ENCODE assay signal across 17 cellular contexts in genomic region chr21:31284797-31285397, GRCh38. TPM values are rescaled to one million over a fixed set of nuclear protein-coding genes. Genes with fewer than 3 reads are reported as not detected.
DNase-seq lines count a peak whose midpoint lies in the region; FAIRE-seq and TF ChIP-seq lines count a peak whose summit lies in the region.
"Had no signal": no experiment of that assay in that cellular context is flagged by ENCODE, and none has a peak within 500 bp of the region (broad histone marks: within the 10 kb centered on the region; RNA-seq: fewer than 3 reads in every experiment).

No MANE protein-coding gene starts in this region.

- H3K4me1 ChIP-seq in BLaER1: peaks cover 23% of the 10 kb centered on the region
- peaks cover 6% of the 10 kb centered on the region for H3K4me1 ChIP-seq in H9 (ENCODE audit: insufficient read depth, low read length)
- peaks cover 26% of the 10 kb centered on the region for H3K4me1 ChIP-seq in astrocyte (ENCODE audit: insufficient read depth, low read length)
- H3K4me1 ChIP-seq: parathyroid adenoma, Peyer's patch had no signal

- WGBS in H9 (ENCODE audit: extremely low coverage, insufficient read length, low lambda C conversion rate): no CpG with 5 or more reads among the region's 5 CpGs

- CTCF ChIA-PET in activated naive CD4-positive, alpha-beta T cell treated with anti-CD3 and anti-CD28 coated beads, Interleukin-2, amount 10 ng/mL, durations not matched to agents 7 days and 5 days (lab: Charles Lee): no interaction called here

- no peak overlapping the region for H3T11ph ChIP-seq in H9 (ENCODE audit: low read length)

- no peaks in the 10 kb centered on the region for H3K79me1 ChIP-seq in H9 (ENCODE audit: insufficient read depth, low read depth, low read length, poor library complexity, severe bottlenecking)

- H3K56ac ChIP-seq in H9 (ENCODE audit: insufficient read length, low read depth, low read length): no peak overlapping the region

- FAIRE-seq in astrocyte (lab: Jason Lieb, UNC): no peak

- H4K8ac ChIP-seq in H9 (replicated peaks; ENCODE audit: insufficient read length, low read depth, low read length): no peak overlapping the region

- no peak overlapping the region for H4K91ac ChIP-seq in H9 (ENCODE audit: insufficient read length, low read depth, low read length)

- no peak overlapping the region for H4K5ac ChIP-seq in H9 (ENCODE audit: insufficient read length, low read depth, low read length)

- H3K4me2 ChIP-seq in BLaER1 (peak overlapping the region; percentile 68), H9 (ENCODE audit: insufficient read depth, insufficient read length, low read length) (no peak overlapping the region), astrocyte (ENCODE audit: low read length) (peak overlapping the region; percentile 30)

- H3K79me2 ChIP-seq in H9 (ENCODE audit: insufficient read depth, low read length) (no peaks in the 10 kb centered on the region), astrocyte (ENCODE audit: insufficient read depth, low read length) (no peaks in the 10 kb centered on the region)
- H3K79me2 ChIP-seq: parathyroid adenoma had no signal

- H3K4me3 ChIP-seq in BLaER1 (no peak overlapping the region), astrocyte (ENCODE audit: insufficient read depth, low read depth, low read length) (no peak overlapping the region)
- H3K4me3 ChIP-seq: heart left ventricle, Peyer's patch had no signal

- H2BK5ac ChIP-seq in H9 (ENCODE audit: insufficient read length, low read length): no peak overlapping the region

- no peak overlapping the region for H2BK12ac ChIP-seq in H9 (ENCODE audit: insufficient read length, low read depth, low read length)

- H3K27ac ChIP-seq in BLaER1 (0 out of 2 replicates have a peak overlapping the region, but pooled peaks have one; percentile 3), H9 (ENCODE audit: insufficient read length, low read depth, low read length) (no peak overlapping the region), astrocyte (ENCODE audit: low read depth, low read length) (no peak overlapping the region)
- H3K27ac ChIP-seq: heart left ventricle, parathyroid adenoma, Peyer's patch had no signal

- H3K9me3 ChIP-seq in BLaER1: peaks cover 13% of the 10 kb centered on the region
- H3K9me3 ChIP-seq in H9 (ENCODE audit: control insufficient read depth, low read depth, low read length): no peaks in the 10 kb centered on the region
- H3K9me3 ChIP-seq in astrocyte (ENCODE audit: insufficient read depth, low read depth, low read length): no peaks in the 10 kb centered on the region
- H3K9me3 ChIP-seq: Peyer's patch had no signal

- peaks cover 16 to 19% of the 10 kb centered on the region in 2 experiments for H3K4me1 Mint-ChIP-seq in H9
- peaks cover 29% of the 10 kb centered on the region for H3K4me1 Mint-ChIP-seq in astrocyte (ENCODE audit: low read depth, unreplicated experiment)
- peaks cover 9% of the 10 kb centered on the region for H3K4me1 Mint-ChIP-seq in glutamatergic neuron (ENCODE audit: low read depth, unreplicated experiment)
- H3K4me1 Mint-ChIP-seq in activated naive CD4-positive, alpha-beta T cell treated with anti-CD3 and anti-CD28 coated beads, Interleukin-2, amount 10 ng/mL, durations not matched to agents 7 days and 5 days: peaks cover 28% of the 10 kb centered on the region

- H2AK5ac ChIP-seq in H9 (ENCODE audit: insufficient read length, low read length): no peak overlapping the region

- H2AFZ ChIP-seq in H9 (ENCODE audit: low read length) (no peak overlapping the region), astrocyte (ENCODE audit: low read depth, low read length) (no peak overlapping the region)
- H2AFZ ChIP-seq: parathyroid adenoma had no signal

- no peak for DNase-seq in H9
- peak; percentile 39 for DNase-seq in astrocyte (ENCODE audit: low read depth)
- DNase-seq in islet precursor cell: peak; percentile 67
- DNase-seq in glutamatergic neuron: no peak
- DNase-seq in NOMO-1 treated with DMSO at 0.1 percent for 48 hours (lab: John Stamatoyannopoulos, UW; ENCODE audit: unreplicated experiment): no peak
- DNase-seq in activated naive CD4-positive, alpha-beta T cell treated with anti-CD3 and anti-CD28 coated beads, Interleukin-2, amount 10 ng/mL, durations not matched to agents 7 days and 5 days: no peak
- no peak for DNase-seq in Ammon's horn (ENCODE audit: low spot score)
- DNase-seq: activated naive CD8-positive, alpha-beta T cell treated with anti-CD3 and anti-CD28 coated beads, Interleukin-2, amount 10 ng/mL, durations not matched to agents 7 days and 5 days; cortex of kidney; NCI-H446 treated with DMSO at 0.1 percent for 48 hours; Peyer's patch; stimulated activated CD4-positive, alpha-beta T cell treated with anti-CD3 and anti-CD28 coated beads, Interleukin-2, amount 100 ng/mL, for 24 hours had no signal

- no peak overlapping the region for H3K23ac ChIP-seq in H9 (ENCODE audit: insufficient read length, low read depth, low read length)

- H4K20me1 ChIP-seq in BLaER1 (no peaks in the 10 kb centered on the region), H9 (ENCODE audit: control insufficient read depth, insufficient read depth, insufficient read length) (no peaks in the 10 kb centered on the region), astrocyte (ENCODE audit: insufficient read depth, low read length) (no peaks in the 10 kb centered on the region)

- H3K4me3 Mint-ChIP-seq in H9 (no peak overlapping the region), astrocyte (ENCODE audit: unreplicated experiment) (peak overlapping the region; percentile 46), glutamatergic neuron (ENCODE audit: unreplicated experiment) (no peak overlapping the region)
- no peak overlapping the region for H3K4me3 Mint-ChIP-seq in activated naive CD4-positive, alpha-beta T cell treated with anti-CD3 and anti-CD28 coated beads, Interleukin-2, amount 10 ng/mL, durations not matched to agents 7 days and 5 days
- H3K4me3 Mint-ChIP-seq: activated naive CD8-positive, alpha-beta T cell treated with anti-CD3 and anti-CD28 coated beads, Interleukin-2, amount 10 ng/mL, durations not matched to agents 7 days and 5 days; stimulated activated effector memory CD8-positive, alpha-beta T cell treated with anti-CD3 and anti-CD28 coated beads, Interleukin-12 subunit alpha, Interleukin-12 subunit beta, amount 100 ng/mL, for 72 hours; T-helper 2 cell treated with Interferon-gamma antibody and Interleukin-4, amounts not matched to agents 5 μg/mL and 100 μg/mL, for 36 hours had no signal

- no peak overlapping the region for H3K4ac ChIP-seq in H9 (ENCODE audit: low read depth, low read length)

- no peak overlapping the region for H2BK15ac ChIP-seq in H9 (ENCODE audit: low read depth, low read length)

- no peaks in the 10 kb centered on the region for H3K27me3 ChIP-seq in BLaER1
- no peaks in the 10 kb centered on the region for H3K27me3 ChIP-seq in H9 (ENCODE audit: insufficient read depth, low read length)
- no peaks in the 10 kb centered on the region for H3K27me3 ChIP-seq in astrocyte (ENCODE audit: insufficient read depth, low read length)
- H3K27me3 ChIP-seq: heart left ventricle, Peyer's patch had no signal

- H2BK20ac ChIP-seq in H9 (ENCODE audit: low read depth, low read length, poor library complexity, severe bottlenecking): no peak overlapping the region

- TF ChIP-seq CTCF in H9 (conservative IDR thresholded peaks at IDR 0.05) (no peak), astrocyte (IDR thresholded peaks at IDR 0.05; ENCODE audit: insufficient read depth, low read depth, low read length) (no peak), glutamatergic neuron (IDR thresholded peaks at IDR 0.05; ENCODE audit: partially characterized antibody, unreplicated experiment) (no peak)

- H3K36me3 ChIP-seq in BLaER1: peaks cover 5% of the 10 kb centered on the region; the same call in 1 of the 2 replicates
- no peaks in the 10 kb centered on the region for H3K36me3 ChIP-seq in astrocyte (ENCODE audit: insufficient read depth, low read length)
- H3K36me3 ChIP-seq: heart left ventricle, Peyer's patch had no signal

- H3K23me2 ChIP-seq in H9 (ENCODE audit: insufficient read length, low read depth, low read length, poor library complexity, severe bottlenecking): no peaks in the 10 kb centered on the region

- no peak overlapping the region; the same call in 1 of the 2 replicates for H3K14ac ChIP-seq in H9 (ENCODE audit: insufficient read depth, low read length)

- H3K27me3 Mint-ChIP-seq in H9 (ENCODE audit: low read depth) (no peaks in the 10 kb centered on the region), astrocyte (ENCODE audit: low read depth, unreplicated experiment) (no peaks in the 10 kb centered on the region), glutamatergic neuron (ENCODE audit: unreplicated experiment) (peaks cover 2% of the 10 kb centered on the region)
- no peaks in the 10 kb centered on the region for H3K27me3 Mint-ChIP-seq in activated naive CD4-positive, alpha-beta T cell treated with anti-CD3 and anti-CD28 coated beads, Interleukin-2, amount 10 ng/mL, durations not matched to agents 7 days and 5 days
- H3K27me3 Mint-ChIP-seq: activated naive CD8-positive, alpha-beta T cell treated with anti-CD3 and anti-CD28 coated beads, Interleukin-2, amount 10 ng/mL, durations not matched to agents 7 days and 5 days had no signal

- H3K9me3 Mint-ChIP-seq in H9 (peaks cover 3 to 15% of the 10 kb centered on the region in 2 experiments; a peak in 4 of 5 replicates), astrocyte (ENCODE audit: unreplicated experiment) (peaks cover 4% of the 10 kb centered on the region), glutamatergic neuron (ENCODE audit: unreplicated experiment) (peaks cover 5% of the 10 kb centered on the region)
- H3K9me3 Mint-ChIP-seq in activated naive CD4-positive, alpha-beta T cell treated with anti-CD3 and anti-CD28 coated beads, Interleukin-2, amount 10 ng/mL, durations not matched to agents 7 days and 5 days: peaks cover 11% of the 10 kb centered on the region

- H3K9ac ChIP-seq in BLaER1: no peak overlapping the region
- H3K9ac ChIP-seq in H9 (ENCODE audit: extremely low read depth, insufficient read length, low read length): no peak overlapping the region
- no peak overlapping the region for H3K9ac ChIP-seq in astrocyte (ENCODE audit: low read length)
- H3K9ac ChIP-seq: parathyroid adenoma had no signal

- H3K27ac Mint-ChIP-seq in H9 (peak overlapping the region in 2 of 3 experiments; percentile 45 to 60; a peak in 4 of 7 replicates), astrocyte (ENCODE audit: unreplicated experiment) (peak overlapping the region; percentile 83), glutamatergic neuron (ENCODE audit: unreplicated experiment) (no peak overlapping the region)
- H3K27ac Mint-ChIP-seq in activated naive CD4-positive, alpha-beta T cell treated with anti-CD3 and anti-CD28 coated beads, Interleukin-2, amount 10 ng/mL, durations not matched to agents 7 days and 5 days: no peak overlapping the region
- H3K27ac Mint-ChIP-seq: activated naive CD8-positive, alpha-beta T cell treated with anti-CD3 and anti-CD28 coated beads, Interleukin-2, amount 10 ng/mL, durations not matched to agents 7 days and 5 days; stimulated activated effector memory CD8-positive, alpha-beta T cell treated with anti-CD3 and anti-CD28 coated beads, Interleukin-12 subunit alpha, Interleukin-12 subunit beta, amount 100 ng/mL, for 72 hours; T-helper 2 cell treated with Interferon-gamma antibody and Interleukin-4, amounts not matched to agents 5 μg/mL and 100 μg/mL, for 36 hours had no signal

- H3K18ac ChIP-seq in H9 (ENCODE audit: insufficient read length, low read depth, low read length): no peak overlapping the region

- H3K36me3 Mint-ChIP-seq in H9 (ENCODE audit: insufficient read depth in 1 of 3, low read depth in 3 of 3) (peaks cover 0 to 6% (median 6%) of the 10 kb centered on the region in 3 experiments; a peak in 4 of 7 replicates), astrocyte (ENCODE audit: low read depth, unreplicated experiment) (no peaks in the 10 kb centered on the region), glutamatergic neuron (ENCODE audit: unreplicated experiment) (no peaks in the 10 kb centered on the region)
- H3K36me3 Mint-ChIP-seq in activated naive CD4-positive, alpha-beta T cell treated with anti-CD3 and anti-CD28 coated beads, Interleukin-2, amount 10 ng/mL, durations not matched to agents 7 days and 5 days: peaks cover 8% of the 10 kb centered on the region
- H3K36me3 Mint-ChIP-seq: stimulated activated effector memory CD8-positive, alpha-beta T cell treated with anti-CD3 and anti-CD28 coated beads, Interleukin-12 subunit alpha, Interleukin-12 subunit beta, amount 100 ng/mL, for 72 hours had no signal

- H2BK120ac ChIP-seq in H9 (ENCODE audit: low read depth, low read length, poor library complexity, severe bottlenecking): no peak overlapping the region

RNA-seq across cellular contexts. Expression of gene TIAM1, which starts 59.2 kb away (rescaled TPM):
- total RNA-seq in H9 (2021) (22.4 and 23.1 TPM in 2 replicates), astrocyte (17.0 and 17.8 TPM in 2 replicates), glutamatergic neuron (ENCODE audit: unreplicated experiment) (23.3 TPM)

Comparison
In these comparisons a context has a peak if more than half of its experiments do, and no peak if none do; other contexts are left out.
1. DNase-seq: peak in astrocyte (single experiment) and islet precursor cell (single experiment); none in H9 (single experiment), glutamatergic neuron (single experiment), NOMO-1 treated with DMSO at 0.1 percent for 48 hours (single experiment), activated naive CD4-positive, alpha-beta T cell treated with anti-CD3 and anti-CD28 coated beads, Interleukin-2, amount 10 ng/mL, durations not matched to agents 7 days and 5 days (single experiment) and Ammon's horn (single experiment).
2. H3K27ac Mint-ChIP-seq: peak in H9 (2 of 3) and astrocyte (single experiment); none in glutamatergic neuron (single experiment) and activated naive CD4-positive, alpha-beta T cell treated with anti-CD3 and anti-CD28 coated beads, Interleukin-2, amount 10 ng/mL, durations not matched to agents 7 days and 5 days (single experiment).